9 cellular contexts compared by ENCODE assay signal in genomic region chr14:24309538-24310386, GRCh38. TPM values are rescaled to one million over a fixed set of nuclear protein-coding genes. Genes with fewer than 3 reads are reported as not detected.
A peak's percentile ranks its signal among the peaks of the same experiment; 100 is the strongest.
DNase-seq lines count a peak whose midpoint lies in the region; ATAC-seq and TF ChIP-seq lines count a peak whose summit lies in the region.
"Had no signal": no experiment of that assay in that cellular context is flagged by ENCODE, and none has a peak within 500 bp of the region (broad histone marks: within the 10 kb centered on the region; RNA-seq: fewer than 3 reads in every experiment).

Gene LTB4R2 (plus strand): TSS chr14:24310140. CDS start chr14:24310665, 525 bp downstream.

- H3K27ac ChIP-seq in BLaER1, result peak within 1 kb of the TSS; percentile 94
- peak within 1 kb of the TSS; percentile 80 for H3K27ac ChIP-seq in KMS-11
- H3K27ac ChIP-seq in naive thymus-derived CD4-positive, alpha-beta T cell (ENCODE audit: low read depth, low read length), result peak within 1 kb of the TSS; percentile 76

- CTCF ChIA-PET in naive thymus-derived CD4-positive, alpha-beta T cell (lab: Charles Lee), result interaction anchor here (0.6 to 5.8 kb wide), 10 partner anchors 11 to 121 kb away, joined by 3 to 47 read pairs (median 5); partner anchors contain the start of genes DHRS1, KHNYN, NOP9 and RABGGTA

- H4K20me1 ChIP-seq in BLaER1 (peaks cover 10% of the 10 kb centered on the region), KMS-11 (ENCODE audit: insufficient read depth) (no peaks in the 10 kb centered on the region)

- peak within 1 kb of the TSS; percentile 68 for H3K4me3 ChIP-seq in BLaER1
- H3K4me3 ChIP-seq in KMS-11 (IDR thresholded peaks at IDR 0.05; ENCODE audit: insufficient read depth, low read depth, low read length), result no peak within 1 kb of the TSS
- H3K4me3 ChIP-seq in naive thymus-derived CD4-positive, alpha-beta T cell (ENCODE audit: low read length), result peak within 1 kb of the TSS; percentile 50

- TF ChIP-seq CTCF in KMS-11 (conservative IDR thresholded peaks at IDR 0.05; ENCODE audit: low read depth, low read length), result no peak

- peaks cover 9% of the 10 kb centered on the region; the same call in 1 of the 2 replicates for H3K79me2 ChIP-seq in KMS-11 (ENCODE audit: insufficient read depth, low read depth)

- H3K9me3 Mint-ChIP-seq in dendritic cell treated with granulocyte-macrophage colony-stimulating factor and Interleukin-4, amounts not matched to agents 40 ng/mL and 50 ng/mL, for 4 days, result no peaks in the 10 kb centered on the region
- H3K9me3 Mint-ChIP-seq in naive thymus-derived CD4-positive, alpha-beta T cell, result peaks cover 0 to 2% (median 0%) of the 10 kb centered on the region in 11 donors

- H3K27me3 ChIP-seq in BLaER1, result no peaks in the 10 kb centered on the region
- no peaks in the 10 kb centered on the region for H3K27me3 ChIP-seq in KMS-11 (ENCODE audit: insufficient read depth, low read depth)
- no peaks in the 10 kb centered on the region for H3K27me3 ChIP-seq in naive thymus-derived CD4-positive, alpha-beta T cell (ENCODE audit: control insufficient read depth in 2 of 2, insufficient read depth in 2 of 2, low read length in 2 of 2)

- H3K9me3 ChIP-seq in BLaER1, result no peaks in the 10 kb centered on the region
- no peaks in the 10 kb centered on the region for H3K9me3 ChIP-seq in naive thymus-derived CD4-positive, alpha-beta T cell (ENCODE audit: control insufficient read depth in 2 of 3, low read length in 3 of 3)

- H3K9ac ChIP-seq in BLaER1, result peak within 1 kb of the TSS; percentile 83
- H3K9ac ChIP-seq in KMS-11, result peak within 1 kb of the TSS; percentile 77

- DNase-seq in naive thymus-derived CD4-positive, alpha-beta T cell, result no peak
- DNase-seq in occipital lobe (lab: John Stamatoyannopoulos, UW), result no peak
- DNase-seq: cortex of kidney had no signal

- H3K4me3 Mint-ChIP-seq in dendritic cell treated with granulocyte-macrophage colony-stimulating factor and Interleukin-4, amounts not matched to agents 40 ng/mL and 50 ng/mL, for 4 days, result peak within 1 kb of the TSS; percentile 77
- peak within 1 kb of the TSS; percentile 77 to 91 (median 84) for H3K4me3 Mint-ChIP-seq in naive thymus-derived CD4-positive, alpha-beta T cell

- peaks cover 79% of the 10 kb centered on the region for H3K4me1 Mint-ChIP-seq in dendritic cell treated with granulocyte-macrophage colony-stimulating factor and Interleukin-4, amounts not matched to agents 40 ng/mL and 50 ng/mL, for 4 days (ENCODE audit: low read depth)
- H3K4me1 Mint-ChIP-seq in naive thymus-derived CD4-positive, alpha-beta T cell, result peaks cover 49 to 68% (median 64%) of the 10 kb centered on the region in 7 donors

- no peaks in the 10 kb centered on the region for H3K27me3 Mint-ChIP-seq in dendritic cell treated with granulocyte-macrophage colony-stimulating factor and Interleukin-4, amounts not matched to agents 40 ng/mL and 50 ng/mL, for 4 days
- no peaks in the 10 kb centered on the region for H3K27me3 Mint-ChIP-seq in naive thymus-derived CD4-positive, alpha-beta T cell

- H3K36me3 ChIP-seq in BLaER1 (peaks cover 49% of the 10 kb centered on the region), KMS-11 (ENCODE audit: insufficient read depth) (no peaks in the 10 kb centered on the region)
- peaks cover 13 to 31% (median 16%) of the 10 kb centered on the region in 3 experiments for H3K36me3 ChIP-seq in naive thymus-derived CD4-positive, alpha-beta T cell (ENCODE audit: control insufficient read depth in 2 of 3, insufficient read depth in 3 of 3, low read length in 3 of 3)

- H3K36me3 Mint-ChIP-seq in dendritic cell treated with granulocyte-macrophage colony-stimulating factor and Interleukin-4, amounts not matched to agents 40 ng/mL and 50 ng/mL, for 4 days (ENCODE audit: low read depth), result peaks cover 61% of the 10 kb centered on the region
- H3K36me3 Mint-ChIP-seq in naive thymus-derived CD4-positive, alpha-beta T cell, result peaks cover 6 to 40% (median 18%) of the 10 kb centered on the region in 5 donors

- intact Hi-C loops in dendritic cell treated with granulocyte-macrophage colony-stimulating factor and Interleukin-4, amounts not matched to agents 40 ng/mL and 50 ng/mL, for 4 days (cut with micrococcal nuclease), result no loop called here
- intact Hi-C loops in naive thymus-derived CD4-positive, alpha-beta T cell (cut with micrococcal nuclease), result loop anchor here (1.0 to 5.0 kb wide), 3 partner anchors 37 to 93 kb away; partner anchors contain the start of genes RABGGTA (in 2 of the 2) and MDP1 (in 1 of the 2)

- peak within 1 kb of the TSS; percentile 66 for H3K27ac Mint-ChIP-seq in dendritic cell treated with granulocyte-macrophage colony-stimulating factor and Interleukin-4, amounts not matched to agents 40 ng/mL and 50 ng/mL, for 4 days
- H3K27ac Mint-ChIP-seq in naive thymus-derived CD4-positive, alpha-beta T cell, result peak within 1 kb of the TSS; percentile 86 to 95 (median 89)

- H3K4me1 ChIP-seq in BLaER1 (peaks cover 70% of the 10 kb centered on the region), KMS-11 (ENCODE audit: low read depth, poor library complexity, severe bottlenecking) (peaks cover 37% of the 10 kb centered on the region)
- peaks cover 54 to 58% of the 10 kb centered on the region in 2 donors for H3K4me1 ChIP-seq in naive thymus-derived CD4-positive, alpha-beta T cell (ENCODE audit: control insufficient read depth in 2 of 2, insufficient read depth in 2 of 2, low read length in 2 of 2)

- peak within 1 kb of the TSS; percentile 96 for H3K4me2 ChIP-seq in BLaER1
- peak within 1 kb of the TSS; percentile 66 for H3K4me2 ChIP-seq in KMS-11

- peak within 1 kb of the TSS; percentile 34 for H2AFZ ChIP-seq in KMS-11 (ENCODE audit: low read depth)

- no peak for ATAC-seq in naive thymus-derived CD4-positive, alpha-beta T cell
- no peak for ATAC-seq in GM21423 (IDR thresholded peaks at IDR 0.05; ENCODE audit: unreplicated experiment)
- ATAC-seq in HG03565 (IDR thresholded peaks at IDR 0.05; ENCODE audit: unreplicated experiment), result no peak
- ATAC-seq in GM19452 (IDR thresholded peaks at IDR 0.05; ENCODE audit: unreplicated experiment), result no peak

- POLR2A ChIA-PET in naive thymus-derived CD4-positive, alpha-beta T cell (lab: Charles Lee), result interaction anchor here (0.7 to 8.8 kb wide), 17 partner anchors 10 to 1711 kb away, joined by 3 to 79 read pairs (median 7); partner anchors contain the start of genes ADCY4, CBLN3, CHMP4A and DHRS1

RNA-seq across cellular contexts. Expression of gene LTB4R2, which starts in this region (rescaled TPM):
- total RNA-seq in naive thymus-derived CD4-positive, alpha-beta T cell, result 10 to 100 TPM; 13.9 to 26.8 (median 17.5) TPM
- polyA plus RNA-seq in naive thymus-derived CD4-positive, alpha-beta T cell, result 1 to 10 TPM; 2.1 to 2.7 TPM
- 1.4 TPM for total RNA-seq in occipital lobe
